In genomic region chr7:3955751-3956696, GRCh38 we compare ENCODE assay signal across 1 cellular context.
TF ChIP-seq lines count a peak whose summit lies in the region.

No MANE protein-coding gene starts in this region.

TF ChIP-seq in H1, 55 proteins besides CTCF, POLR2A, EP300 and RAD21 (continued from another document):
- TF ChIP-seq CHD7 (IDR thresholded peaks at IDR 0.05; ENCODE audit: insufficient replicate concordance, low read length): no peak
- TF ChIP-seq CEBPB (IDR thresholded peaks at IDR 0.05; ENCODE audit: low read depth, low read length): no peak
- no peak for TF ChIP-seq CTBP2 (IDR thresholded peaks at IDR 0.05; ENCODE audit: borderline replicate concordance, insufficient read depth, insufficient read length, low read length)
- no peak for TF ChIP-seq MAFK (IDR thresholded peaks at IDR 0.05; ENCODE audit: low read depth, low read length)
- no peak for TF ChIP-seq POLR2AphosphoS5 (IDR thresholded peaks at IDR 0.05; ENCODE audit: low read depth, low read length)
- no peak for TF ChIP-seq SP4 (IDR thresholded peaks at IDR 0.05; ENCODE audit: low read length)
- no peak for TF ChIP-seq SIX5 (IDR thresholded peaks at IDR 0.05; ENCODE audit: low read depth, low read length)
- no peak for TF ChIP-seq BACH1 (IDR thresholded peaks at IDR 0.05; ENCODE audit: low read length)
- no peak for TF ChIP-seq FOSL1 (IDR thresholded peaks at IDR 0.05; ENCODE audit: insufficient read depth, low read depth, low read length)
- no peak for TF ChIP-seq CHD2 (IDR thresholded peaks at IDR 0.05; ENCODE audit: low read length)
